ENCODE assay signal across 8 cellular contexts in the genomic region with DNA sequence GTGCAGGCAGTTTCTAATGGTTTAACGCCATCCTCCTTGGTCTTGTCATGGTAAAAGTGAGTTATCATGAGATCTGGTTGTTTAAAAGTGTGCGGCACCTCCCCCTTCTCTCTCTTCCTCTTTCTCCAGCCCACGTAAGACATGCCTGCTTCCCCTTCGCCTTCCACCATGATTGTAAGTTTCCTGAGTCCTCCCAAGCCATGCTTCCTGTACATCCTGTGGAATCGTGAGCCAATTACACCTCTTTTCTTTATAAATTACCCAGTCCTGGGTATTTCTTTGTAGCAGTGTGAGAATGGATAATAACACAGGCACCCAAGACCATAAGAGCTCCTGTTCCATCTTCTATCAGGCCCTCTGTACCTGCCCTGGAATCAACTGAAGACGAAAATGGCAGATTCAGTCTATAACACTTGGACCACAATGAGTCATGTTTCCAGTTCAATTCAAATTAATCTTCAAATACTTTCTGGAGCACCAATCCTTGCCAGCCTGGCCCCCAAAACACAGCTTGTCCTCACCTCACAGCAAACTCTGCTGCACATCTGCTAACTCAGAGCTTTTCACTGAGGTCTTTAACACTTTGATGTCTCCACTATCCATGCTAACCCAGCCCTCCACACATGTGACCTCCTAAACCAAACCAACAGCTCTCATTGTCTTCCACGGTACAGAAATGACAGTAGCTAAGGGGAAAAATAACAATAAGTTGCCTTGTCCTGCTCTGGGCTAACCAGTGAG.
DNase-seq lines count a peak whose midpoint lies in the region; ATAC-seq and TF ChIP-seq lines count a peak whose summit lies in the region.

No MANE protein-coding gene starts in this region.

- H3K27ac ChIP-seq in RWPE1 (no peak overlapping the region), ascending aorta (no peak overlapping the region)

- no peaks in the 10 kb centered on the region for H3K4me1 ChIP-seq in ascending aorta

- CTCF ChIA-PET in RWPE1 (lab: Yijun Ruan, JAX), result no interaction called here

- TF ChIP-seq CTCF in RWPE1 (conservative IDR thresholded peaks at IDR 0.05; ENCODE audit: low read depth), result no peak
- no peak for TF ChIP-seq CTCF in ascending aorta (IDR thresholded peaks at IDR 0.05)

- H3K4me3 ChIP-seq in ascending aorta, result no peak overlapping the region

- H3K27me3 ChIP-seq in ascending aorta, result no peaks in the 10 kb centered on the region

- ATAC-seq in GM18502 (IDR thresholded peaks at IDR 0.05; ENCODE audit: poor library complexity, unreplicated experiment) (peak; percentile 85), GM21423 (IDR thresholded peaks at IDR 0.05; ENCODE audit: unreplicated experiment) (peak; percentile 66), HG03460 (IDR thresholded peaks at IDR 0.05; ENCODE audit: unreplicated experiment) (peak; percentile 69)

- DNase-seq in foreskin melanocyte (peak; percentile 76), RWPE1 (ENCODE audit: low spot score) (no peak), ascending aorta (ENCODE audit: low spot score in 2 of 2) (no peak), SW 1271 (lab: John Stamatoyannopoulos, UW) (no peak), DMS53 (lab: John Stamatoyannopoulos, UW) (no peak)

- POLR2A ChIA-PET in RWPE1 (lab: Yijun Ruan, JAX; ENCODE audit: low non-redundant PET), result no interaction called here

- H3K36me3 ChIP-seq in ascending aorta, result no peaks in the 10 kb centered on the region

- H3K9me3 ChIP-seq in ascending aorta, result no peaks in the 10 kb centered on the region

- intact Hi-C loops in ascending aorta (cut with DNase I), result no loop called here
